Comparison of ENCODE assay signal across 26 cellular contexts in genomic region chr5:88999853-89000252, GRCh38.
DNase-seq lines count a peak whose midpoint lies in the region; ATAC-seq, FAIRE-seq and TF ChIP-seq lines count a peak whose summit lies in the region.
"Had no signal": no experiment of that assay in that cellular context is flagged by ENCODE, and none has a peak within 500 bp of the region (broad histone marks: within the 10 kb centered on the region; RNA-seq: fewer than 3 reads in every experiment).

No MANE protein-coding gene starts in this region.

- H3K4me3 ChIP-seq in HEK293 (ENCODE audit: low read depth, low read length) (no peak overlapping the region), osteoblast (ENCODE audit: insufficient read depth, low read length) (no peak overlapping the region), right cardiac atrium (ENCODE audit: low read length) (no peak overlapping the region)
- H3K4me3 ChIP-seq: BLaER1 had no signal

- H3K79me2 ChIP-seq in osteoblast (ENCODE audit: insufficient read depth, low read length) = no peaks in the 10 kb centered on the region

- H3K27me3 ChIP-seq in osteoblast (ENCODE audit: insufficient read depth, low read length) (no peaks in the 10 kb centered on the region), right cardiac atrium (ENCODE audit: control insufficient read depth, insufficient read depth) (no peaks in the 10 kb centered on the region)
- H3K27me3 ChIP-seq: BE2C, BLaER1 had no signal

- H3K9me3 ChIP-seq in HEK293 (ENCODE audit: control insufficient read depth, insufficient read depth, low read depth, low read length) (no peaks in the 10 kb centered on the region), osteoblast (ENCODE audit: low read depth, low read length) (no peaks in the 10 kb centered on the region), right cardiac atrium (ENCODE audit: control insufficient read depth, low read length) (no peaks in the 10 kb centered on the region)
- H3K9me3 ChIP-seq: BE2C had no signal

- POLR2A ChIA-PET in HEK293 (lab: Yijun Ruan, JAX) = no interaction called here

- TF ChIP-seq CTCF in HEK293 (tag by site-specific recombination; IDR thresholded peaks at IDR 0.05) (no peak), osteoblast (IDR thresholded peaks at IDR 0.05; ENCODE audit: extremely low read depth, low read depth, low read length) (no peak)

- intact Hi-C loops in right cardiac atrium (cut with DNase I) = no loop called here

- H3K27ac ChIP-seq in HEK293 (ENCODE audit: extremely low read depth, low read depth, low read length) (no peak overlapping the region), osteoblast (ENCODE audit: low read depth, low read length) (no peak overlapping the region), right cardiac atrium (ENCODE audit: low read length) (no peak overlapping the region)
- H3K27ac ChIP-seq: BLaER1 had no signal

- H3K36me3 ChIP-seq in HEK293 (ENCODE audit: control insufficient read depth in 2 of 2, insufficient read depth in 1 of 2, low read length in 2 of 2) (no peaks in the 10 kb centered on the region), osteoblast (ENCODE audit: insufficient read depth, low read length) (no peaks in the 10 kb centered on the region)
- H3K36me3 ChIP-seq: BE2C had no signal

- ATAC-seq in GM21447 (IDR thresholded peaks at IDR 0.05; ENCODE audit: unreplicated experiment) (no peak), right cardiac atrium (no peak)

- H4K20me1 ChIP-seq in osteoblast (ENCODE audit: insufficient read depth, low read length) = no peaks in the 10 kb centered on the region
- H4K20me1 ChIP-seq: BLaER1 had no signal

- no peak overlapping the region for H3K4me2 ChIP-seq in osteoblast (ENCODE audit: insufficient read depth, low read length)
- H3K4me2 ChIP-seq: BLaER1 had no signal

- CTCF ChIA-PET in HEK293 (lab: Yijun Ruan, JAX) = no interaction called here

- H3K4me1 ChIP-seq in HEK293 (ENCODE audit: control insufficient read depth, insufficient read depth, low read length) (no peaks in the 10 kb centered on the region), osteoblast (ENCODE audit: insufficient read depth, low read length) (no peaks in the 10 kb centered on the region), right cardiac atrium (ENCODE audit: control insufficient read depth, insufficient read depth, low read length) (no peaks in the 10 kb centered on the region)
- H3K4me1 ChIP-seq: BE2C, BLaER1 had no signal

- H2AFZ ChIP-seq in osteoblast (ENCODE audit: low read length) = no peak overlapping the region

- FAIRE-seq in frontal cortex (lab: Jason Lieb, UNC) = peak; percentile 49
- FAIRE-seq: A204.1, GM12891, GM19239 had no signal

- DNase-seq in frontal cortex (ENCODE audit: low spot score in 2 of 2) (no peak), osteoblast (ENCODE audit: insufficient read length, low spot score, missing footprints) (peak; percentile 44), OCI-M2 (lab: John Stamatoyannopoulos, UW; ENCODE audit: unreplicated experiment) (no peak), HUDEP-2 (lab: John Stamatoyannopoulos, UW; ENCODE audit: unreplicated experiment in 76 of 76) (no peak), right cardiac atrium (no peak)
- DNase-seq: 8988T; ACHN; BE2C; C1 segment of cervical spinal cord; CD4-positive, alpha-beta memory T cell; CD4-positive, CD25-positive, alpha-beta regulatory T cell; CD8-positive, alpha-beta memory T cell; COR-L47; DMS 273 treated with DMSO at 0.1 percent for 48 hours; DMS153; DMS53; DMS79; DND-41; EL; GF-D8 had no signal

TF ChIP-seq in HEK293, 187 proteins besides CTCF, POLR2A, EP300 and RAD21:
- TF ChIP-seq ZNF664 (tag by site-specific recombination; IDR thresholded peaks at IDR 0.05) (peak; percentile 65), ZNF146 (tag by site-specific recombination; IDR thresholded peaks at IDR 0.05) (no peak)
